Comparison of ENCODE assay signal across 1 cellular context in the genomic region with DNA sequence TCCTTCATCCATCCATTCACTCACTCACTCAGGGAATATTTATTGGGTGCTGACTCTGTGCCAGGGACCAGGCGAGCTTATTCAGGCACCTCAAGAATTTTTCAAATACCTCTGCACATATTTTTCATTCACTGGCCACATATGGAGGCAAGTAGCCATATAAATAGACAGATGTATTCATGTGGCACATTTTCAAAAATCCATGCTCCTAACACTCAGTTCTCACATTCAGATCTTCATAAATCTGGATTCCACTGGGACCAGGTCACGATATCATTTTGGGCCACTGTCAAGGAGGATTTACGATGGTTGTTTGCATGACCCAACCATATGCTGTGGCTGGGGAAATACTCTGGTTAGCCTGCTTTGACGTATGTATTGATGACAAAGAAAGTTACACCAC.
TF ChIP-seq lines count a peak whose summit lies in the region.

No MANE protein-coding gene starts in this region.

TF ChIP-seq in GM23338, 12 proteins besides CTCF, POLR2A, EP300 and RAD21 (continued from another document):
- TF ChIP-seq EZH2 (IDR thresholded peaks at IDR 0.05; ENCODE audit: low read depth, unreplicated experiment) (no peak), POLR2AphosphoS5 (IDR thresholded peaks at IDR 0.05; ENCODE audit: low read depth) (no peak), CREB1 (CRISPR knock-in tag; IDR thresholded peaks at IDR 0.05; ENCODE audit: low read depth) (no peak), JUNB (IDR thresholded peaks at IDR 0.05; ENCODE audit: unreplicated experiment) (no peak), STAT1 (IDR thresholded peaks at IDR 0.05; ENCODE audit: unreplicated experiment) (no peak), EZH2phosphoT487 (IDR thresholded peaks at IDR 0.05; ENCODE audit: unreplicated experiment) (no peak), ZNF114 (CRISPR knock-in tag; IDR thresholded peaks at IDR 0.05) (no peak), NANOG (IDR thresholded peaks at IDR 0.05; ENCODE audit: borderline replicate concordance) (no peak)
- TF ChIP-seq, protein P1, sequence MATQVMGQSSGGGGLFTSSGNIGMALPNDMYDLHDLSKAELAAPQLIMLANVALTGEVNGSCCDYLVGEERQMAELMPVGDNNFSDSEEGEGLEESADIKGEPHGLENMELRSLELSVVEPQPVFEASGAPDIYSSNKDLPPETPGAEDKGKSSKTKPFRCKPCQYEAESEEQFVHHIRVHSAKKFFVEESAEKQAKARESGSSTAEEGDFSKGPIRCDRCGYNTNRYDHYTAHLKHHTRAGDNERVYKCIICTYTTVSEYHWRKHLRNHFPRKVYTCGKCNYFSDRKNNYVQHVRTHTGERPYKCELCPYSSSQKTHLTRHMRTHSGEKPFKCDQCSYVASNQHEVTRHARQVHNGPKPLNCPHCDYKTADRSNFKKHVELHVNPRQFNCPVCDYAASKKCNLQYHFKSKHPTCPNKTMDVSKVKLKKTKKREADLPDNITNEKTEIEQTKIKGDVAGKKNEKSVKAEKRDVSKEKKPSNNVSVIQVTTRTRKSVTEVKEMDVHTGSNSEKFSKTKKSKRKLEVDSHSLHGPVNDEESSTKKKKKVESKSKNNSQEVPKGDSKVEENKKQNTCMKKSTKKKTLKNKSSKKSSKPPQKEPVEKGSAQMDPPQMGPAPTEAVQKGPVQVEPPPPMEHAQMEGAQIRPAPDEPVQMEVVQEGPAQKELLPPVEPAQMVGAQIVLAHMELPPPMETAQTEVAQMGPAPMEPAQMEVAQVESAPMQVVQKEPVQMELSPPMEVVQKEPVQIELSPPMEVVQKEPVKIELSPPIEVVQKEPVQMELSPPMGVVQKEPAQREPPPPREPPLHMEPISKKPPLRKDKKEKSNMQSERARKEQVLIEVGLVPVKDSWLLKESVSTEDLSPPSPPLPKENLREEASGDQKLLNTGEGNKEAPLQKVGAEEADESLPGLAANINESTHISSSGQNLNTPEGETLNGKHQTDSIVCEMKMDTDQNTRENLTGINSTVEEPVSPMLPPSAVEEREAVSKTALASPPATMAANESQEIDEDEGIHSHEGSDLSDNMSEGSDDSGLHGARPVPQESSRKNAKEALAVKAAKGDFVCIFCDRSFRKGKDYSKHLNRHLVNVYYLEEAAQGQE (IDR thresholded peaks at IDR 0.05; ENCODE audit: unreplicated experiment) = no peak
- TF ChIP-seq, protein P2, sequence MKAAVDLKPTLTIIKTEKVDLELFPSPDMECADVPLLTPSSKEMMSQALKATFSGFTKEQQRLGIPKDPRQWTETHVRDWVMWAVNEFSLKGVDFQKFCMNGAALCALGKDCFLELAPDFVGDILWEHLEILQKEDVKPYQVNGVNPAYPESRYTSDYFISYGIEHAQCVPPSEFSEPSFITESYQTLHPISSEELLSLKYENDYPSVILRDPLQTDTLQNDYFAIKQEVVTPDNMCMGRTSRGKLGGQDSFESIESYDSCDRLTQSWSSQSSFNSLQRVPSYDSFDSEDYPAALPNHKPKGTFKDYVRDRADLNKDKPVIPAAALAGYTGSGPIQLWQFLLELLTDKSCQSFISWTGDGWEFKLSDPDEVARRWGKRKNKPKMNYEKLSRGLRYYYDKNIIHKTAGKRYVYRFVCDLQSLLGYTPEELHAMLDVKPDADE (IDR thresholded peaks at IDR 0.05) = no peak
TF ChIP-seq in GM23338: peak in this region for 0.
